Comparison of ENCODE assay signal across 24 cellular contexts in genomic region chr4:173543266-173543665, GRCh38. TPM values are rescaled to one million over a fixed set of nuclear protein-coding genes. Genes with fewer than 3 reads are reported as not detected.
"Had no signal": no experiment of that assay in that cellular context is flagged by ENCODE, and none has a peak within 500 bp of the region (broad histone marks: within the 10 kb centered on the region; RNA-seq: fewer than 3 reads in every experiment).

No MANE protein-coding gene starts in this region.

- H3K4me3 ChIP-seq: ascending aorta, body of pancreas, K562, Peyer's patch had no signal

- DNase-seq: activated CD4-positive, alpha-beta T cell treated with anti-CD3 and anti-CD28 coated beads for 4 hours; activated CD8-positive, alpha-beta memory T cell treated with anti-CD3 and anti-CD28 coated beads, Interleukin-2, amount 50 U/mL, for 4 hours; activated CD8-positive, alpha-beta T cell treated with anti-CD3 and anti-CD28 coated beads for 36 hours; activated naive CD4-positive, alpha-beta T cell treated with anti-CD3 and anti-CD28 coated beads, Interleukin-2, amount 50 U/mL, for 16 hours; amniotic stem cell; body of pancreas; Karpas-422; MM.1S; NCI-H1105 treated with DMSO at 0.1 percent for 48 hours; NCI-H1436 treated with DMSO at 0.1 percent for 48 hours; NCI-H187; NCI-H2081 treated with DMSO at 0.1 percent for 48 hours; NCI-H446 treated with DMSO at 0.1 percent for 48 hours; NCI-H524 treated with DMSO at 0.1 percent for 48 hours; NCI-H774; NK-92 treated with Interleukin-12 subunit alpha and Interleukin-12 subunit beta, amount 100 ng/mL, for 24 hours; Peyer's patch; SHP77 treated with DMSO at 0.1 percent for 48 hours; T-helper 1 cell; WERI-Rb-1 had no signal

- H3K9me3 ChIP-seq: ascending aorta, Peyer's patch had no signal

- ATAC-seq: activated CD8-positive, alpha-beta T cell treated with anti-CD3 and anti-CD28 coated beads for 36 hours; body of pancreas; K562 had no signal

- H3K27ac ChIP-seq: ascending aorta, body of pancreas, Peyer's patch, RWPE1, WERI-Rb-1 had no signal

- H3K36me3 ChIP-seq: ascending aorta, Peyer's patch, WERI-Rb-1 had no signal

- H3K27me3 ChIP-seq: ascending aorta, body of pancreas, Peyer's patch had no signal

RNA-seq across cellular contexts. Expression of gene HAND2, which starts 13.2 kb away (rescaled TPM):
- total RNA-seq: activated CD8-positive, alpha-beta T cell treated with anti-CD3 and anti-CD28 coated beads for 36 hours; T-helper 2 cell treated with Interferon-gamma antibody and Interleukin-4, amounts not matched to agents 100 ng/mL and 5 ng/mL, for 36 hours had no signal
